In the genomic region with DNA sequence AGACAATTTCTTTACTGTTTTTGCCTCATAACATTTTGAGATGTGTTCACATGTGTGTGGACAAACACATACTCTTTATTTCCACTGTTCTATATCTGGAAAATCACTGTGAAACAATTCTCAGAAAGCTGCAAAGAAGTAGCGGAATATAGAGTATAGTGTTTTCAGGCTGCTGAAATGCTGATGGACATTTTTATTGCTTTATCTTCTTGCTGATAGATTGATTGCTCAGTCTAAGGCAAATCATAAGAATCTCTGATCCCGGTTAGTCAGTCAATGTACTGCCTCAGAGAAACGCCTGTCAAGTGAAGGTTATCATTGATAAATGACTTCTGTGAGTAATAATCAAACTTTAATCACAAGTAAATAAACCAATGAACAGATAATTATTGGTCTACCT, we compare ENCODE assay signal across 34 cellular contexts.
"Had no signal": no experiment of that assay in that cellular context is flagged by ENCODE, and none has a peak within 500 bp of the region (broad histone marks: within the 10 kb centered on the region; RNA-seq: fewer than 3 reads in every experiment).

No MANE protein-coding gene starts in this region.

- H3K36me3 ChIP-seq: adrenal gland, ascending aorta, brain microvascular endothelial cell, breast epithelium, cardiac muscle cell had no signal

- DNase-seq: activated effector memory CD4-positive, alpha-beta T cell treated with anti-CD3 and anti-CD28 coated beads, Interleukin-2, amount 50 U/mL, for 16 hours; activated effector memory CD4-positive, alpha-beta T cell treated with Interleukin-2 at 50 U/mL for 16 hours; activated gamma-delta T cell; activated gamma-delta T cell treated with Interleukin-2 at 50 U/mL for 16 hours; activated naive CD4-positive, alpha-beta T cell; activated naive CD4-positive, alpha-beta T cell treated with anti-CD3 and anti-CD28 coated beads for 36 hours; activated naive CD4-positive, alpha-beta T cell treated with anti-CD3 and anti-CD28 coated beads, Interleukin-2, amount 10 ng/mL, durations not matched to agents 7 days and 5 days; activated naive CD4-positive, alpha-beta T cell treated with anti-CD3 and anti-CD28 coated beads, Interleukin-2, amount 50 U/mL, for 16 hours; activated naive CD4-positive, alpha-beta T cell treated with Interleukin-2 at 50 U/mL for 16 hours; activated naive CD8-positive, alpha-beta T cell treated with anti-CD3 and anti-CD28 coated beads for 36 hours; activated naive CD8-positive, alpha-beta T cell treated with anti-CD3 and anti-CD28 coated beads, Interleukin-2, amount 10 ng/mL, durations not matched to agents 7 days and 5 days; activated naive CD8-positive, alpha-beta T cell treated with anti-CD3 and anti-CD28 coated beads, Interleukin-2, amount 50 U/mL, for 24 hours; activated T-cell treated with anti-CD3 and anti-CD28 coated beads, Interleukin-2, amount 50 U/mL, for 1 hour; activated T-cell treated with anti-CD3 and anti-CD28 coated beads, Interleukin-2, amount 50 U/mL, for 24 hours; activated T-cell treated with anti-CD3 and anti-CD28 coated beads, Interleukin-2, amount 50 U/mL, for 4 hours; activated T-cell treated with anti-CD3 and anti-CD28 coated beads, Interleukin-2, amount 50 U/mL, for 48 hours; activated T-cell treated with anti-CD3 and anti-CD28 coated beads, Interleukin-2, amount 50 U/mL, for 72 hours; adrenal gland; amniotic stem cell; amygdala; anterior cingulate cortex; aorta; body of pancreas; brain microvascular endothelial cell; caudate nucleus; central memory CD4-positive, alpha-beta T cell; cerebellar nuclear complex had no signal

- H3K27ac ChIP-seq: adrenal gland, ascending aorta, body of pancreas, brain microvascular endothelial cell, breast epithelium, cardiac muscle cell had no signal

- FAIRE-seq: astrocyte, bronchial epithelial cell had no signal

- H3K4me1 ChIP-seq: adrenal gland, ascending aorta, body of pancreas, breast epithelium had no signal

- H3K9me3 ChIP-seq: adrenal gland, ascending aorta, body of pancreas, breast epithelium had no signal

- ATAC-seq: activated naive CD4-positive, alpha-beta T cell treated with anti-CD3 and anti-CD28 coated beads, Interleukin-2, amount 50 U/mL, for 72 hours; activated naive CD8-positive, alpha-beta T cell treated with anti-CD3 and anti-CD28 coated beads, Interleukin-2, amount 50 U/mL, for 24 hours; activated T-cell treated with anti-CD3 and anti-CD28 coated beads, Interleukin-2, amount 50 U/mL, for 4 hours; activated T-cell treated with anti-CD3 and anti-CD28 coated beads, Interleukin-2, amount 50 U/mL, for 72 hours; activated T-helper 17 cell treated with anti-CD3 and anti-CD28 coated beads, Interleukin-2, amount 50 U/mL, for 72 hours; body of pancreas had no signal

- H3K27me3 ChIP-seq: adrenal gland, ascending aorta, body of pancreas, brain microvascular endothelial cell, breast epithelium, cardiac muscle cell had no signal

- H3K4me3 ChIP-seq: adrenal gland, ascending aorta, body of pancreas, breast epithelium, cardiac muscle cell had no signal
